2 cellular contexts compared by ENCODE assay signal in genomic region chr4:23890369-23891063, GRCh38.
TF ChIP-seq lines count a peak whose summit lies in the region.

No MANE protein-coding gene starts in this region.

TF ChIP-seq in IMR-90, 13 proteins besides CTCF, POLR2A, EP300 and RAD21 (continued from another document):
- no peak for TF ChIP-seq FOS (IDR thresholded peaks at IDR 0.05; ENCODE audit: low read depth, low read length)
- no peak for TF ChIP-seq BHLHE40 (IDR thresholded peaks at IDR 0.05; ENCODE audit: low read depth, low read length)
- TF ChIP-seq SMC3 (IDR thresholded peaks at IDR 0.05; ENCODE audit: low read depth, low read length), result no peak
- no peak for TF ChIP-seq CEBPB (IDR thresholded peaks at IDR 0.05; ENCODE audit: low read depth, low read length)
- TF ChIP-seq USF2 (IDR thresholded peaks at IDR 0.05; ENCODE audit: low read depth, low read length), result no peak
- no peak for TF ChIP-seq MAFK (IDR thresholded peaks at IDR 0.05; ENCODE audit: low read depth, low read length)
- no peak for TF ChIP-seq NFE2L2 (IDR thresholded peaks at IDR 0.05; ENCODE audit: low read depth, low read length)
- TF ChIP-seq MXI1 (IDR thresholded peaks at IDR 0.05; ENCODE audit: borderline replicate concordance, low read depth, low read length), result no peak
TF ChIP-seq in IMR-90: peak in this region for 0.

TF ChIP-seq in liver, 16 proteins besides CTCF, POLR2A, EP300 and RAD21 (continued from another document):
- TF ChIP-seq REST (IDR thresholded peaks at IDR 0.05), result peak; percentile 33
- TF ChIP-seq JUND (IDR thresholded peaks at IDR 0.05), result no peak
- no peak for TF ChIP-seq MAX (IDR thresholded peaks at IDR 0.05)
- no peak for TF ChIP-seq ATF3 (IDR thresholded peaks at IDR 0.05)
- TF ChIP-seq SP1 (IDR thresholded peaks at IDR 0.05), result no peak
- TF ChIP-seq FOXA2 (IDR thresholded peaks at IDR 0.05), result peak; percentile 32
- TF ChIP-seq FOXA1 (IDR thresholded peaks at IDR 0.05), result no peak
- no peak for TF ChIP-seq GABPA (IDR thresholded peaks at IDR 0.05 in 1 of 2, conservative IDR thresholded peaks at IDR 0.05 in 1 of 2)
